8 cellular contexts compared by ENCODE assay signal in the genomic region with DNA sequence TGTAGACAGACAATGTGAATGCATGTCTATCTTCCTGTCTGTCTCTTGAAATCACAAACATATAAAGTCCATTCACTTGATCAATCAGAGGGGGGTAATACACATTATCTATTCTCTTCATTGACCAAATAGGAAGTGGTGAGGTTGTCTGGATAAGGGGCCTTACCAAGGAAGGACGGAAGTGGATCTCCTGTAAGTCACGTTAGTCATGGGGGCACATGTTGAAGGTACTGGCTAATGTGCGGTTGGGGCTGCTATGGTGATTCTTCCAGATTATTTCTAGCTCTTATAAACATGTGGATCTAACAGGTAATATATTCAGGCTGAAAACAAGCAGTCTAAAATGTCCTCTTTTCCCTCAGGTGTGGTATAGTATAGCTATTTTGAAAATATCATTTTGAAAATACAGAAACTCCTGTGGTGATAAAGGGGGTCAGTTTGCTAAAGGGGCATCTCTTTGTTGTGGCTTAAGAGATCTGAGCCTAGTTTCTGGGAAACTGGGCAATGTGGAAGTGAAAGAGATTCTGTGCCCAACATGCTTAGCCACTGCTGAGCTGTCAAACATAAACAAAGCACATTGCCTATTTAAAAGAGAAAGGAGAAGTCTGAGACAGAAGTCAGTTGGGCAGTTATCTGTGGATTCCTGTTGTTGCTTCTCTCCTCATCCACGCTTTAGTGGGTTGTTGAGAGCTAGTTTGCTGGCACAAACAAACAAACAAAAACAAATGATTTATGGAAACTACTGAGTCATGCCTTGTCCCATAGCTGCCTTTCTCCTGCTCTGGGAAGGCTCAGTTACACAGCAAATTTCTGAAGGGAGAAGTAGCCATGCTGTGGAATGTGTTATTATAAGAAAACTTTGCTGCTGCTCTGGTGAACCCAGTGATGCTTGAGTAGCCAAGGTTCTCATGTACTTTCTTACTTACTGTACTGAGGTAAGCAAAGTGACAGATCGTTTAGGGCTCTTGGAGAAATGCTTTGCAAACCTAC.
A peak's percentile ranks its signal among the peaks of the same experiment; 100 is the strongest.
DNase-seq lines count a peak whose midpoint lies in the region; ATAC-seq and TF ChIP-seq lines count a peak whose summit lies in the region.

No MANE protein-coding gene starts in this region.

- H3K4me1 ChIP-seq in BE2C = no peaks in the 10 kb centered on the region

- H3K27ac Mint-ChIP-seq in IgD-negative memory B cell = peak overlapping the region; percentile 87 to 98 (median 91)

- H3K4me3 Mint-ChIP-seq in IgD-negative memory B cell = peak overlapping the region; percentile 68 to 90 (median 81)

- no peaks in the 10 kb centered on the region for H3K27me3 ChIP-seq in BE2C

- H3K36me3 Mint-ChIP-seq in IgD-negative memory B cell = peaks cover 6% of the 10 kb centered on the region

- no peaks in the 10 kb centered on the region for H3K36me3 ChIP-seq in BE2C

- H3K4me3 ChIP-seq in epithelial cell of proximal tubule (ENCODE audit: low read depth, low read length) (no peak overlapping the region), BE2C (ENCODE audit: low read depth, low read length) (no peak overlapping the region)

- peaks cover 5 to 23% (median 22%) of the 10 kb centered on the region in 3 donors for H3K9me3 Mint-ChIP-seq in IgD-negative memory B cell

- H3K9me3 ChIP-seq in BE2C = no peaks in the 10 kb centered on the region

- ATAC-seq in GM21717 (IDR thresholded peaks at IDR 0.05; ENCODE audit: unreplicated experiment) = peak; percentile 97

- H3K27me3 Mint-ChIP-seq in IgD-negative memory B cell = no peaks in the 10 kb centered on the region

- peak; percentile 23 for DNase-seq in GM10266 (ENCODE audit: extremely low spot score)
- DNase-seq in epithelial cell of proximal tubule (ENCODE audit: low read depth) = peak; percentile 49
- DNase-seq in BE2C = no peak
- no peak for DNase-seq in HUDEP-2 (lab: John Stamatoyannopoulos, UW; ENCODE audit: unreplicated experiment in 76 of 76)
- no peak for DNase-seq in effector CD4-positive, alpha-beta T cell
- no peak for DNase-seq in posterior cingulate gyrus

- intact Hi-C loops in posterior cingulate gyrus (cut with DNase I) = no loop called here

- peaks cover 19 to 43% (median 33%) of the 10 kb centered on the region in 3 donors for H3K4me1 Mint-ChIP-seq in IgD-negative memory B cell

- TF ChIP-seq CTCF in GM10266 (IDR thresholded peaks at IDR 0.05; ENCODE audit: control insufficient read depth, insufficient read depth, low read depth, missing control alignments) (no peak), epithelial cell of proximal tubule (conservative IDR thresholded peaks at IDR 0.05; ENCODE audit: low read depth, low read length) (no peak), BE2C (IDR thresholded peaks at IDR 0.05; ENCODE audit: low read depth, low read length) (no peak)

Comparison
In these comparisons a context has a peak if more than half of its experiments do, and no peak if none do; other contexts are left out.
1. DNase-seq: peak in GM10266 (single experiment) and epithelial cell of proximal tubule (single experiment); none in BE2C (single experiment), HUDEP-2 (0 of 76), effector CD4-positive, alpha-beta T cell (single experiment) and posterior cingulate gyrus (0 of 10).